Comparison of ENCODE assay signal across 8 cellular contexts in the genomic region with DNA sequence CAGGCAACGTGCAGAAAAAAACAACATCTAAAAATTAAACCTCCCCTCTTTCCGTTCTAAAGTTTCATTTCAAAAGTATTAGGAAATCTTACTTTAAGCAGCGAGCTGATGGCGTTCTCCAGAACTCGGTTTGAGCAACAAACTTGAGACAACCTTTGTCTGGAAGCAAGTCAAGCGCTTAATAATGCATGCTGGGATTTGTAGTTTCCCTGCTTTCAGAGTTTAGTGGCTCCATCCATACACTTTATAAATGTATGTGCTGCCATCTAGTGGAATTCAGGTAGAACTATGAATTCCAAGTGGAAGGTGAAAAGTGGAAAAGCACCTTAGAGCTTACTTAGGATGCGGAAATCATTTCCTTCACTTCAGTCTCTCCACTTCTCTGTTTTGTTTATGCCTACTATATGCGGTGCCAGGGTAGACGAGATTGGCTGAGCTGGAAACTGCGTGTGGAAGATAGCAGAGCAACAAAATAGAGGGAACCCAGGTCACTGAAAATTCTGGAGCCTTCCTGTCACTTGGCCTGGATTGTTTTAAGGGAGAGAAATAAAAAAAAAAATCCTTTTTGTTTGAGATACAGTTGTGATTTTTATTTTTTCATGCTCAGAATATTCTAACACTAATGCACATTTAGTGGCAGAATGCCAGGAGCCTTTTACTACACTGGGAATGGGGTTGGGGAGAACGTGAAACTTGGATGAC. TPM values are rescaled to one million over a fixed set of nuclear protein-coding genes. Genes with fewer than 3 reads are reported as not detected.
DNase-seq lines count a peak whose midpoint lies in the region; ATAC-seq, FAIRE-seq and TF ChIP-seq lines count a peak whose summit lies in the region.

A gene (minus strand): TSS at position 144 of the 702 bp plus-strand sequence. CDS start 3,580 bp downstream, outside the sequence.

- H3K9ac ChIP-seq in keratinocyte (ENCODE audit: control insufficient read depth, extremely low read depth, insufficient read depth, low read length), result peak within 1 kb of the TSS; percentile 73

- no peaks in the 10 kb centered on the region for H3K36me3 ChIP-seq in keratinocyte (ENCODE audit: control insufficient read depth in 2 of 2, extremely low read depth in 1 of 2, insufficient read depth in 2 of 2, low read length in 2 of 2)
- no peaks in the 10 kb centered on the region for H3K36me3 ChIP-seq in spleen

- peak within 1 kb of the TSS; percentile 95 for H2AFZ ChIP-seq in keratinocyte (ENCODE audit: control insufficient read depth, low read length)

- H3K4me2 ChIP-seq in keratinocyte (ENCODE audit: control insufficient read depth, extremely low read depth, insufficient read depth, low read depth, low read length), result peak within 1 kb of the TSS; percentile 97

- dilution Hi-C loops in keratinocyte (cut with MboI; ENCODE audit: extremely low pct_ligation_motif_present, low sequenced_read_pairs), result no loop called here

- WGBS in spleen, 5 donors, result 10 to 15% (median 13%) methylated on average over 11 of the region's 11 CpGs

- no peak for TF ChIP-seq POLR2A in spleen (IDR thresholded peaks at IDR 0.05)

- intact Hi-C loops in spleen (cut with DNase I; ENCODE audit: low total_unique reads), result loop anchor here (10.0 kb wide), 2 partner anchors 75 to 655 kb away; no protein-coding TSS in a partner anchor

- H3K4me1 ChIP-seq in keratinocyte (ENCODE audit: control insufficient read depth, extremely low read depth, insufficient read depth, low read length), result peaks cover 8% of the 10 kb centered on the region
- H3K4me1 ChIP-seq in spleen, result peaks cover 5 to 32% (median 18%) of the 10 kb centered on the region in 6 donors

- H3K27ac ChIP-seq in C4-2B (no peak within 1 kb of the TSS), keratinocyte (ENCODE audit: control insufficient read depth, insufficient read depth, low read length) (peak within 1 kb of the TSS; percentile 72), spleen (peak within 1 kb of the TSS; percentile 56 to 76 (median 62))

- TF ChIP-seq CTCF in C4-2B (conservative IDR thresholded peaks at IDR 0.05) (peak; percentile 77), keratinocyte (optimal IDR thresholded peaks at IDR 0.05 in 1 of 3, IDR thresholded peaks at IDR 0.05 in 1 of 3, conservative IDR thresholded peaks at IDR 0.05 in 1 of 3; ENCODE audit: extremely low read depth in 1 of 3, insufficient read depth in 2 of 3, low read length in 3 of 3) (peak; percentile 2 to 59 (median 50)), spleen (IDR thresholded peaks at IDR 0.05 in 8 of 11, conservative IDR thresholded peaks at IDR 0.05 in 3 of 11) (peak; percentile 65 to 89 (median 81))

- no peaks in the 10 kb centered on the region for H3K9me3 ChIP-seq in keratinocyte (ENCODE audit: control insufficient read depth, low read depth, low read length)
- no peaks in the 10 kb centered on the region for H3K9me3 ChIP-seq in spleen

- H3K79me2 ChIP-seq in keratinocyte (ENCODE audit: control insufficient read depth, insufficient read depth, low read length), result no peaks in the 10 kb centered on the region

- FAIRE-seq in TTC549 (lab: Jason Lieb, UNC) (peak; percentile 97), colon (lab: Jason Lieb, UNC) (peak; percentile 90), keratinocyte (lab: Jason Lieb, UNC) (peak; percentile 92)

- H4K20me1 ChIP-seq in keratinocyte (ENCODE audit: control insufficient read depth, extremely low read depth, insufficient read depth, low read length), result no peaks in the 10 kb centered on the region

- H3K4me3 ChIP-seq in keratinocyte (ENCODE audit: control insufficient read depth in 2 of 3, extremely low read depth in 1 of 3, insufficient read depth in 2 of 3, low read depth in 1 of 3, low read length in 3 of 3), result peak within 1 kb of the TSS; percentile 39 to 82 (median 77)
- peak within 1 kb of the TSS; percentile 24 to 67 (median 43) for H3K4me3 ChIP-seq in spleen

- DNase-seq in NCI-H2107 treated with DMSO at 0.1 percent for 48 hours (lab: John Stamatoyannopoulos, UW; ENCODE audit: unreplicated experiment) (peak; percentile 48), keratinocyte (ENCODE audit: low read depth, low spot score) (peak; percentile 85), spleen (no peak)

- H3K27me3 ChIP-seq in keratinocyte (ENCODE audit: control insufficient read depth, extremely low read depth, insufficient read depth, low read length) (no peaks in the 10 kb centered on the region), spleen (replicated peaks in 1 of 7) (no peaks in the 10 kb centered on the region)

- peak; percentile 98 for ATAC-seq in GM18873 (IDR thresholded peaks at IDR 0.05; ENCODE audit: low FRiP score, unreplicated experiment)
- ATAC-seq in HG03103 (IDR thresholded peaks at IDR 0.05; ENCODE audit: low read depth, unreplicated experiment), result peak; percentile 95

- no peaks in the 10 kb centered on the region for H3K9me1 ChIP-seq in keratinocyte (ENCODE audit: control insufficient read depth, extremely low read depth, insufficient read depth, low read length)

RNA-seq across cellular contexts. Expression of the gene that starts here (rescaled TPM):
- polyA plus RNA-seq in keratinocyte (31.6 to 58.1 TPM (median 51.3 TPM) in 3 replicates), spleen (10 to 100 TPM; 32.6 to 42.2 (median 41.8) TPM)
- polyA plus RNA-seq in keratinocyte (2011; ENCODE audit: low read depth), result 17.1 TPM
- polyA plus RNA-seq in keratinocyte (2011; cell fraction: cytosol; rRNA removed), result 26.6 and 41.6 TPM in 2 replicates
- 61.5 and 67.4 TPM in 2 replicates for polyA plus RNA-seq in keratinocyte (2011; cell fraction: nucleus; rRNA removed)
- 24.1 and 24.7 TPM in 2 replicates for polyA plus RNA-seq in keratinocyte (2012; ENCODE audit: low replicate concordance)
- polyA minus RNA-seq in keratinocyte, result 2.9 to 13.8 TPM (median 13.2 TPM) in 3 replicates
- polyA minus RNA-seq in keratinocyte (2011; cell fraction: cytosol; rRNA and poly(A)+ RNA removed), result 19.4 TPM
- polyA minus RNA-seq in keratinocyte (2011; cell fraction: nucleus; rRNA and poly(A)+ RNA removed), result 7.9 and 14.3 TPM in 2 replicates
- 10 to 100 TPM; 16.8 to 42.0 (median 36.8) TPM for total RNA-seq in spleen
